ENCODE assay signal across 8 cellular contexts in the genomic region with DNA sequence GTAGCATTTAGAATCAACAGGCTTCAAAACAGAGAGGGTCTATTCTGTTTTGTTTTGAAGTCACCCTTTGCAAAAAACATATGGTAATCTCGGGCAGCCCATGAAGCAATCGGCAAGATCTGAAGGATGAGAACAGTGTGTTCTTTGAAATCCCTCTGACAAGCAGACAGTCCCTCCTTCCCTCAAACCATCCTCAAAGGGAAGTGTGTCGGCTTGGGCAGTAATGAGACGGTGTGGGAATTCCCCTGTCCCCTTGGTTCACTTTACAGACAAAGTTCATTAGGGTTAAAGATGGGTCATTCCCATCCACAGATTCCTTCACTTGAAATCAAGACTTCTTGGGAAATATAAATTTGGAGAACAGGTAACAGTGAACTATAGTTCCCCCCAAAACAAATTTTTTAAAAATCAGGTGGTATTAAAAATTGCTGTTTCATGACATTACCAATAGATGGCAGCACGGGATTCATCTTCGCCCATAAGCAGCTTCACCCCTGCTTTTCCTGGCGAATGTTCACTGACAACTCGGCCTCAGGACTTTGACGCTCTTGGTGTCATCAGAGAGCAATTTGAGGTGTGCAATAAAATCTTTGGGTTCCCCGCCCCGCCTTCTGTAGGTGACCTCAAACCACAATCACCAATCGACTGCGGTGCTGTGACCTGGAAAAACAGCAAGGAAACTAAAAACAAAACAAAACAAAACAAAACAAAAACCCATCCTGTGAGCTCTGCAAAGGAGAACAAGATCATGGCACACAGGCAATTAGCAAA.
A peak's percentile ranks its signal among the peaks of the same experiment; 100 is the strongest.
DNase-seq lines count a peak whose midpoint lies in the region; ATAC-seq and TF ChIP-seq lines count a peak whose summit lies in the region.

No MANE protein-coding gene starts in this region.

- H3K9ac ChIP-seq in duodenal mucosa (ENCODE audit: low read depth in 1 of 2, low read length in 2 of 2), result peak overlapping the region in 1 of 2 donors; percentile 35

- TF ChIP-seq CTCF in AG10803 (conservative IDR thresholded peaks at IDR 0.05; ENCODE audit: low read length), result peak; percentile 79

- H3K9me3 ChIP-seq in duodenal mucosa (ENCODE audit: control insufficient read depth in 1 of 2, low read length in 2 of 2) (no peaks in the 10 kb centered on the region), mesodermal cell (ENCODE audit: control insufficient read depth, low read length) (no peaks in the 10 kb centered on the region)

- DNase-seq in AG10803 (ENCODE audit: low read depth) (peak; percentile 86), NCI-H510A treated with DMSO at 0.1 percent for 48 hours (lab: John Stamatoyannopoulos, UW) (peak; percentile 47)
- peak; percentile 82 for DNase-seq in activated CD4-positive, alpha-beta T cell treated with anti-CD3 and anti-CD28 coated beads, Interleukin-2, amount 50 U/mL, for 1 hour
- DNase-seq in stimulated activated CD8-positive, alpha-beta memory T cell treated with anti-CD3 and anti-CD28 coated beads, Interleukin-2, amount 100 ng/mL, for 1 hour (ENCODE audit: low read depth in 2 of 2), result peak; percentile 60

- 0 to 19% methylated on average over 4 to 8 of the region's 13 CpGs for WGBS in mesodermal cell (ENCODE audit: insufficient coverage in 2 of 2), 2 experiments

- peak; percentile 78 for ATAC-seq in GM18909 (IDR thresholded peaks at IDR 0.05; ENCODE audit: poor library complexity, unreplicated experiment)
- peak; percentile 60 for ATAC-seq in HG03342 (IDR thresholded peaks at IDR 0.05; ENCODE audit: unreplicated experiment)

- H3K36me3 ChIP-seq in duodenal mucosa (ENCODE audit: control insufficient read depth in 1 of 2, insufficient read depth in 2 of 2, low read length in 2 of 2) (no peaks in the 10 kb centered on the region), mesodermal cell (ENCODE audit: control insufficient read depth, insufficient read depth, low read length) (no peaks in the 10 kb centered on the region)

- H3K4me3 ChIP-seq in AG10803 (ENCODE audit: low read length), result peak overlapping the region; percentile 8; the same call in 1 of the 2 replicates
- peak overlapping the region; percentile 17 to 52 for H3K4me3 ChIP-seq in duodenal mucosa (ENCODE audit: low read depth in 1 of 2, low read length in 2 of 2)
- H3K4me3 ChIP-seq in mesodermal cell (ENCODE audit: extremely low read depth, insufficient read depth, low read length, poor library complexity, severe bottlenecking), result no peak overlapping the region

- H3K27ac ChIP-seq in duodenal mucosa (ENCODE audit: low read depth, low read length) (no peak overlapping the region), mesodermal cell (ENCODE audit: low read depth, low read length, severe bottlenecking) (peak overlapping the region; percentile 44)

- H3K27me3 ChIP-seq in duodenal mucosa (ENCODE audit: control insufficient read depth in 1 of 2, insufficient read depth in 2 of 2, low read length in 2 of 2), result no peaks in the 10 kb centered on the region

- H3K4me1 ChIP-seq in duodenal mucosa (ENCODE audit: control insufficient read depth in 1 of 2, insufficient read depth in 2 of 2, low read length in 2 of 2) (peaks cover 12 to 27% of the 10 kb centered on the region in 2 donors), mesodermal cell (ENCODE audit: control insufficient read depth, insufficient read depth, low read length, poor library complexity, severe bottlenecking) (no peaks in the 10 kb centered on the region)
